Comparison of ENCODE assay signal across 11 cellular contexts in the genomic region with DNA sequence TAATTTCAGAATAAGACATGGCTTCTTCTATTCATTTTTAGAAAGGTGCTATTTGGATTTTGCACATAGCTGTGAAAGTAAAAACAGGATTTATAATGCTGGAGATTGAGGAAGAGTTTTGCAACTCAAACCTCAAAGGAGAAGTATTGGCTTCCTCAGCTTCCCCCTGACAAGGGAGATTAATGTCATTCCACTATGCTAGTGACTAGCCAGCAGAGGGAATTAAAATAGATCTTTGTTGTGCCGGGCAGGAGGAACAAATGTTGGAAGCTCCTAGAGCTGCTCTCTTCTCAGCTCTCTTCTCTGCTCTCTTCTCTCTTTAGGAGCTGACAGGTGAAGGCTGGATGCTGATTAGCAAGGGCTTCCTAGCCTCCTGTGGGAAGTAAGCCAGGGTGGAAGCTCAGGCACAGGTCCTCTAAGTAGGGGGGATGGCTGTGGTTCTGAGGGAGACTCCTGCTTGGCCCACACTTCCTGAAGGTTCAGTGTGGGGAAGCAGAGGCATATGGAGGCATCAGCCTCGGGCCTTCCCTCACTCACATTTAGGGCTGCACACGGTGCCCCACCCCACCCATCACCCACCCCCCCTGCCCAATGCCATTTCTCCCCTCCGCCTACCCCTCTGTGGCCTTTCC. TPM values are rescaled to one million over a fixed set of nuclear protein-coding genes. Genes with fewer than 3 reads are reported as not detected.
DNase-seq lines count a peak whose midpoint lies in the region; ATAC-seq, FAIRE-seq and TF ChIP-seq lines count a peak whose summit lies in the region.
"Had no signal": no experiment of that assay in that cellular context is flagged by ENCODE, and none has a peak within 500 bp of the region (broad histone marks: within the 10 kb centered on the region; RNA-seq: fewer than 3 reads in every experiment).

No MANE protein-coding gene starts in this region.

- no peaks in the 10 kb centered on the region for H3K9me1 ChIP-seq in K562 (ENCODE audit: control insufficient read depth, insufficient read depth, low read length)

- H3K4me3 ChIP-seq in K562 (no peak overlapping the region), lower lobe of right lung (no peak overlapping the region), thoracic aorta (no peak overlapping the region)

- no peak overlapping the region for H3K9ac ChIP-seq in K562 (ENCODE audit: insufficient read depth in 1 of 2, low read depth in 2 of 2, low read length in 2 of 2)

- no peak for TF ChIP-seq CTCF in activated CD8-positive, alpha-beta T cell treated with anti-CD3 and anti-CD28 coated beads for 36 hours (IDR thresholded peaks at IDR 0.05)
- TF ChIP-seq CTCF in K562 (IDR thresholded peaks at IDR 0.05 in 2 of 3, conservative IDR thresholded peaks at IDR 0.05 in 1 of 3; ENCODE audit: insufficient read depth in 2 of 3, low read depth in 1 of 3, low read length in 3 of 3) (no peak), lower lobe of right lung (IDR thresholded peaks at IDR 0.05) (no peak), thoracic aorta (IDR thresholded peaks at IDR 0.05) (peak; percentile 7)

- peaks cover 4% of the 10 kb centered on the region for H3K4me1 Mint-ChIP-seq in activated CD8-positive, alpha-beta T cell treated with anti-CD3 and anti-CD28 coated beads, Interleukin-2, amount 10 ng/mL, durations not matched to agents 7 days and 5 days (ENCODE audit: low read depth)
- peaks cover 22% of the 10 kb centered on the region for H3K4me1 Mint-ChIP-seq in activated CD8-positive, alpha-beta T cell treated with anti-CD3 and anti-CD28 coated beads for 36 hours (ENCODE audit: low read depth)

- no peak overlapping the region for H2AFZ ChIP-seq in K562 (ENCODE audit: low read depth, low read length)

- TF ChIP-seq EP300 in K562 (IDR thresholded peaks at IDR 0.05; ENCODE audit: low read length): no peak

- CTCF ChIA-PET in activated CD8-positive, alpha-beta T cell treated with anti-CD3 and anti-CD28 coated beads, Interleukin-2, amount 10 ng/mL, durations not matched to agents 7 days and 5 days (lab: Charles Lee): interaction anchor here (1.4 to 2.5 kb wide), 3 partner anchors 38 to 41 kb away, joined by 4 to 12 read pairs (median 4); no protein-coding TSS in a partner anchor
- CTCF ChIA-PET in activated CD8-positive, alpha-beta T cell treated with anti-CD3 and anti-CD28 coated beads for 36 hours (lab: Charles Lee): interaction anchor here (0.7 to 3.8 kb wide), 6 partner anchors 12 to 144 kb away, joined by 3 to 22 read pairs (median 4); no protein-coding TSS in a partner anchor
- CTCF ChIA-PET in K562 (lab: Yijun Ruan, JAX; ENCODE audit: low intra/inter-chr PET ratio): no interaction called here

- H3K27me3 ChIP-seq in K562 (ENCODE audit: control insufficient read depth in 2 of 2, insufficient read depth in 2 of 2, low read length in 2 of 2) (peaks cover 17 to 41% of the 10 kb centered on the region in 2 experiments), lower lobe of right lung (ENCODE audit: low read depth) (no peaks in the 10 kb centered on the region), thoracic aorta (replicated peaks; ENCODE audit: insufficient read depth) (no peaks in the 10 kb centered on the region)

- H3K9me3 Mint-ChIP-seq in activated CD8-positive, alpha-beta T cell treated with anti-CD3 and anti-CD28 coated beads, Interleukin-2, amount 10 ng/mL, durations not matched to agents 7 days and 5 days (ENCODE audit: insufficient read depth): no peaks in the 10 kb centered on the region
- no peaks in the 10 kb centered on the region for H3K9me3 Mint-ChIP-seq in activated CD8-positive, alpha-beta T cell treated with anti-CD3 and anti-CD28 coated beads for 36 hours

- POLR2A ChIA-PET in activated CD8-positive, alpha-beta T cell treated with anti-CD3 and anti-CD28 coated beads, Interleukin-2, amount 10 ng/mL, durations not matched to agents 7 days and 5 days (lab: Charles Lee): no interaction called here
- POLR2A ChIA-PET in activated CD8-positive, alpha-beta T cell treated with anti-CD3 and anti-CD28 coated beads for 36 hours (lab: Charles Lee): interaction anchor here (0.6 to 1.0 kb wide), 2 partner anchors 99 to 1194 kb away, joined by 3 to 4 read pairs; no protein-coding TSS in a partner anchor
- POLR2A ChIA-PET in K562 (lab: Yijun Ruan, JAX): interaction anchor here (0.7 to 1.3 kb wide), 2 partner anchors 13 to 33 kb away, joined by 3 read pairs; no protein-coding TSS in a partner anchor

- DNase-seq in activated CD8-positive, alpha-beta T cell treated with anti-CD3 and anti-CD28 coated beads, Interleukin-2, amount 10 ng/mL, durations not matched to agents 7 days and 5 days: peak; percentile 10
- no peak for DNase-seq in activated CD8-positive, alpha-beta T cell treated with anti-CD3 and anti-CD28 coated beads for 36 hours
- no peak for DNase-seq in K562 (ENCODE audit: extremely low read depth in 1 of 4, low spot score in 3 of 4)
- no peak for DNase-seq in lower lobe of right lung
- DNase-seq in thoracic aorta (ENCODE audit: low spot score): no peak
- no peak for DNase-seq in NCI-H2107 treated with DMSO at 0.1 percent for 48 hours (lab: John Stamatoyannopoulos, UW; ENCODE audit: unreplicated experiment)
- no peak for DNase-seq in HCEC 1CT
- DNase-seq: activated CD4-positive, alpha-beta T cell treated with anti-CD3 and anti-CD28 coated beads for 1 hour; cortex of kidney; mesenchymal stem cell had no signal

- peaks cover 10% of the 10 kb centered on the region for H3K27me3 Mint-ChIP-seq in activated CD8-positive, alpha-beta T cell treated with anti-CD3 and anti-CD28 coated beads, Interleukin-2, amount 10 ng/mL, durations not matched to agents 7 days and 5 days (ENCODE audit: low read depth)
- no peaks in the 10 kb centered on the region for H3K27me3 Mint-ChIP-seq in activated CD8-positive, alpha-beta T cell treated with anti-CD3 and anti-CD28 coated beads for 36 hours

- no peaks in the 10 kb centered on the region for H3K9me3 ChIP-seq in K562 (replicated peaks; ENCODE audit: control insufficient read depth, insufficient read depth, low read depth, low read length)
- H3K9me3 ChIP-seq in lower lobe of right lung: no peaks in the 10 kb centered on the region
- no peaks in the 10 kb centered on the region for H3K9me3 ChIP-seq in thoracic aorta

- H3K79me2 ChIP-seq in K562 (ENCODE audit: control insufficient read depth, insufficient read depth, low read length): no peaks in the 10 kb centered on the region

- H3K27ac ChIP-seq in K562 (ENCODE audit: extremely low read depth, low read depth, low read length) (no peak overlapping the region), lower lobe of right lung (peak overlapping the region; percentile 31), thoracic aorta (peak overlapping the region; percentile 27 to 44)

- no peak for ATAC-seq in activated CD8-positive, alpha-beta T cell treated with anti-CD3 and anti-CD28 coated beads, Interleukin-2, amount 10 ng/mL, durations not matched to agents 7 days and 5 days
- no peak for ATAC-seq in activated CD8-positive, alpha-beta T cell treated with anti-CD3 and anti-CD28 coated beads for 36 hours
- no peak for ATAC-seq in K562
- ATAC-seq in lower lobe of right lung: peak; percentile 72 to 77
- ATAC-seq in thoracic aorta (ENCODE audit: insufficient number of reproducible peaks, low FRiP score, low read depth): peak; percentile 54
- no peak for ATAC-seq in GM18907 (IDR thresholded peaks at IDR 0.05; ENCODE audit: unreplicated experiment)

- TF ChIP-seq RAD21 in K562 (CRISPR knock-in tag; conservative IDR thresholded peaks at IDR 0.05 in 1 of 2, IDR thresholded peaks at IDR 0.05 in 1 of 2): no peak

- H3K4me3 Mint-ChIP-seq in activated CD8-positive, alpha-beta T cell treated with anti-CD3 and anti-CD28 coated beads, Interleukin-2, amount 10 ng/mL, durations not matched to agents 7 days and 5 days: no peak overlapping the region
- no peak overlapping the region for H3K4me3 Mint-ChIP-seq in activated CD8-positive, alpha-beta T cell treated with anti-CD3 and anti-CD28 coated beads for 36 hours

- 0% methylated on average over 3 of the region's 4 CpGs for WGBS in K562 (ENCODE audit: insufficient coverage, low coverage, missing lambda C conversion rate)

- H4K20me1 ChIP-seq in K562 (replicated peaks; ENCODE audit: control insufficient read depth, insufficient read depth, low read length): no peaks in the 10 kb centered on the region

- H3K36me3 ChIP-seq in K562 (ENCODE audit: control insufficient read depth, insufficient read depth, low read length) (no peaks in the 10 kb centered on the region), lower lobe of right lung (no peaks in the 10 kb centered on the region), thoracic aorta (no peaks in the 10 kb centered on the region)

- intact Hi-C loops in activated CD8-positive, alpha-beta T cell treated with anti-CD3 and anti-CD28 coated beads for 36 hours (cut with micrococcal nuclease): no loop called here
- intact Hi-C loops in K562 (cut with micrococcal nuclease) (no loop called here), lower lobe of right lung (cut with DNase I) (no loop called here)

- BruUV-seq in K562 (replicated peaks; lab: Mats Ljungman, UMichigan): no TSS peak

- no peak overlapping the region for H3K27ac Mint-ChIP-seq in activated CD8-positive, alpha-beta T cell treated with anti-CD3 and anti-CD28 coated beads, Interleukin-2, amount 10 ng/mL, durations not matched to agents 7 days and 5 days
- no peak overlapping the region for H3K27ac Mint-ChIP-seq in activated CD8-positive, alpha-beta T cell treated with anti-CD3 and anti-CD28 coated beads for 36 hours

- H3K4me1 ChIP-seq in K562 (replicated peaks in 1 of 2; ENCODE audit: control insufficient read depth in 2 of 2, insufficient read depth in 2 of 2, low read length in 2 of 2) (no peaks in the 10 kb centered on the region), lower lobe of right lung (peaks cover 17% of the 10 kb centered on the region), thoracic aorta (ENCODE audit: control insufficient read depth in 1 of 2, low read depth in 2 of 2) (peaks cover 8 to 20% of the 10 kb centered on the region in 2 donors)

- TF ChIP-seq POLR2A in K562 (conservative IDR thresholded peaks at IDR 0.05): no peak

- in situ Hi-C loops in K562 (cut with MboI): no loop called here

- no peak overlapping the region for H3K4me2 ChIP-seq in K562 (ENCODE audit: insufficient read depth, low read length)

- FAIRE-seq in K562 (lab: Jason Lieb, UNC): no peak

- H3K36me3 Mint-ChIP-seq in activated CD8-positive, alpha-beta T cell treated with anti-CD3 and anti-CD28 coated beads, Interleukin-2, amount 10 ng/mL, durations not matched to agents 7 days and 5 days (ENCODE audit: low read depth): no peaks in the 10 kb centered on the region
- H3K36me3 Mint-ChIP-seq in activated CD8-positive, alpha-beta T cell treated with anti-CD3 and anti-CD28 coated beads for 36 hours (ENCODE audit: low read depth): no peaks in the 10 kb centered on the region

RNA-seq across cellular contexts. Expression of a gene that starts 29.6 kb away (rescaled TPM):
- under 1 TPM; 0.42 to 0.95 TPM for total RNA-seq in activated CD8-positive, alpha-beta T cell treated with anti-CD3 and anti-CD28 coated beads, Interleukin-2, amount 10 ng/mL, durations not matched to agents 7 days and 5 days
- total RNA-seq in activated CD8-positive, alpha-beta T cell treated with anti-CD3 and anti-CD28 coated beads for 36 hours: under 1 TPM; 0.34 to 0.88 TPM
- not detected in 2 replicates for total RNA-seq in K562 (2011; cell fraction: chromatin; rRNA removed; ENCODE audit: low replicate concordance)
- not detected in 2 replicates for total RNA-seq in K562 (2011; cell fraction: nucleolus; rRNA removed)
- not detected in 2 replicates for total RNA-seq in K562 (2011; cell fraction: nucleoplasm; rRNA removed)
- total RNA-seq in K562 (2014; rRNA removed) (not detected in 2 replicates), K562 (2014; rRNA removed; fragmentation: Illumina TruSeq; extraction: Trizol) (not detected in 2 replicates), K562 (2015; rRNA removed; fragmentation: Illumina TruSeq; extraction: Trizol) (not detected in 2 replicates), K562 (2021) (not detected in 2 replicates), lower lobe of right lung (14.1 TPM), thoracic aorta (under 1 TPM; 0.28 to 0.54 TPM)
- polyA plus RNA-seq in K562 (2011; rRNA removed) (0.21 TPM in 1 of 2 replicates, not detected in the other), K562 (2014; fragmentation: Illumina TruSeq; extraction: Trizol) (not detected in 2 replicates), K562 (2014; fragmentation: Nextera tagmentation; extraction: Ambion mirVana) (not detected), K562 (2014; rRNA removed) (0.03 TPM in 1 of 2 replicates, not detected in the other)
- not detected in 2 replicates for polyA plus RNA-seq in K562 (2011; cell fraction: cytosol; rRNA removed)
- polyA plus RNA-seq in K562 (2011; cell fraction: nucleus; rRNA removed): not detected in 2 replicates
- 0.17 TPM in 1 of 2 replicates, not detected in the other for polyA plus RNA-seq in K562 (2012)
- not detected in 2 replicates for polyA minus RNA-seq in K562 (2011; rRNA and poly(A)+ RNA removed)
- polyA minus RNA-seq in K562 (2011; cell fraction: cytosol; rRNA and poly(A)+ RNA removed): not detected in 2 replicates
- polyA minus RNA-seq in K562 (2011; cell fraction: nucleus; rRNA and poly(A)+ RNA removed): not detected in 2 replicates

RNA-seq across cellular contexts. Expression of a gene that starts 57.8 kb away (rescaled TPM):
- not detected for total RNA-seq in activated CD8-positive, alpha-beta T cell treated with anti-CD3 and anti-CD28 coated beads, Interleukin-2, amount 10 ng/mL, durations not matched to agents 7 days and 5 days
- 1 to 10 TPM; 2.5 TPM for total RNA-seq in activated CD8-positive, alpha-beta T cell treated with anti-CD3 and anti-CD28 coated beads for 36 hours
- 0.33 and 1.4 TPM in 2 replicates for total RNA-seq in K562 (2011; cell fraction: chromatin; rRNA removed; ENCODE audit: low replicate concordance)
- total RNA-seq in K562 (2011; cell fraction: nucleolus; rRNA removed): 0.53 and 1.0 TPM in 2 replicates
- 0.51 and 0.53 TPM in 2 replicates for total RNA-seq in K562 (2011; cell fraction: nucleoplasm; rRNA removed)
- total RNA-seq in K562 (2014; rRNA removed) (0.04 and 0.27 TPM in 2 replicates), K562 (2014; rRNA removed; fragmentation: Illumina TruSeq; extraction: Trizol) (0.04 TPM in 1 of 2 replicates, not detected in the other), K562 (2015; rRNA removed; fragmentation: Illumina TruSeq; extraction: Trizol) (0.04 TPM in 1 of 2 replicates, not detected in the other), K562 (2021) (0.04 and 0.09 TPM in 2 replicates), lower lobe of right lung (not detected), thoracic aorta (1 to 10 TPM in 1 of 2 donors, not detected in 1; 2.0 TPM)
- polyA plus RNA-seq in K562 (2011; rRNA removed) (0.04 and 0.11 TPM in 2 replicates), K562 (2014; fragmentation: Illumina TruSeq; extraction: Trizol) (0.03 and 0.04 TPM in 2 replicates), K562 (2014; fragmentation: Nextera tagmentation; extraction: Ambion mirVana) (not detected), K562 (2014; rRNA removed) (0.04 and 0.07 TPM in 2 replicates)
- polyA plus RNA-seq in K562 (2011; cell fraction: cytosol; rRNA removed): 0.04 and 0.13 TPM in 2 replicates
- 0.34 and 0.57 TPM in 2 replicates for polyA plus RNA-seq in K562 (2011; cell fraction: nucleus; rRNA removed)
- polyA plus RNA-seq in K562 (2012): 0.15 and 0.17 TPM in 2 replicates
- polyA minus RNA-seq in K562 (2011; rRNA and poly(A)+ RNA removed): 0.12 and 0.14 TPM in 2 replicates
- 0.38 TPM in 1 of 2 replicates, not detected in the other for polyA minus RNA-seq in K562 (2011; cell fraction: cytosol; rRNA and poly(A)+ RNA removed)
- 0.22 and 0.27 TPM in 2 replicates for polyA minus RNA-seq in K562 (2011; cell fraction: nucleus; rRNA and poly(A)+ RNA removed)

Comparison
In these comparisons a context has a peak if more than half of its experiments do, and no peak if none do; other contexts are left out.
1. ATAC-seq: peak in lower lobe of right lung (2 of 2) and thoracic aorta (single experiment); none in activated CD8-positive, alpha-beta T cell treated with anti-CD3 and anti-CD28 coated beads, Interleukin-2, amount 10 ng/mL, durations not matched to agents 7 days and 5 days (single experiment), activated CD8-positive, alpha-beta T cell treated with anti-CD3 and anti-CD28 coated beads for 36 hours (single experiment), K562 (single experiment) and GM18907 (single experiment).